ENCODE assay signal across 8 cellular contexts in genomic region chr9:5450360-5451051, GRCh38. TPM values are rescaled to one million over a fixed set of nuclear protein-coding genes. Genes with fewer than 3 reads are reported as not detected.
DNase-seq lines count a peak whose midpoint lies in the region; ATAC-seq and FAIRE-seq lines count a peak whose summit lies in the region.

TSS of gene CD274 (plus strand) at chr9:5450542. CDS start at chr9:5456114, 5,572 bp downstream.

- no peak within 1 kb of the TSS for H3K18ac ChIP-seq in neuronal stem cell (ENCODE audit: low read length)

- H3K9ac ChIP-seq in neuronal stem cell (ENCODE audit: low read depth, low read length, poor library complexity) (no peak within 1 kb of the TSS), subcutaneous abdominal adipose tissue (ENCODE audit: low read length in 5 of 5) (peak within 1 kb of the TSS; percentile 73 to 99 (median 78))

- WGBS in neuronal stem cell (ENCODE audit: extremely low coverage in 2 of 2, insufficient read length in 2 of 2, insufficient replicate concordance in 1 of 2), 2 donors: no CpG with 5 or more reads among the region's 36 CpGs

- peak within 1 kb of the TSS; percentile 88 for H2AFZ ChIP-seq in neuronal stem cell (ENCODE audit: low read length)

- H3K9me3 ChIP-seq in neuronal stem cell (replicated peaks in 1 of 2; ENCODE audit: control insufficient read depth in 2 of 2, insufficient read depth in 1 of 2, low read depth in 1 of 2, low read length in 2 of 2): no peaks in the 10 kb centered on the region
- H3K9me3 ChIP-seq in subcutaneous abdominal adipose tissue (ENCODE audit: control insufficient read depth in 5 of 5, low read length in 5 of 5): no peaks in the 10 kb centered on the region

- peak; percentile 55 for ATAC-seq in GM21529 (IDR thresholded peaks at IDR 0.05; ENCODE audit: unreplicated experiment)

- FAIRE-seq in frontal cortex (lab: Jason Lieb, UNC): no peak

- peak within 1 kb of the TSS; percentile 61 for H3K4me3 ChIP-seq in Jurkat, Clone E6-1 (ENCODE audit: low read length)
- H3K4me3 ChIP-seq in neuronal stem cell (ENCODE audit: low read length in 2 of 2) (peak within 1 kb of the TSS; percentile 33 to 65), subcutaneous abdominal adipose tissue (ENCODE audit: low read depth in 1 of 5, low read length in 5 of 5) (peak within 1 kb of the TSS; percentile 70 to 87 (median 76))

- H3K27ac ChIP-seq in neuronal stem cell (replicated peaks; ENCODE audit: low read length): no peak within 1 kb of the TSS
- peak within 1 kb of the TSS; percentile 92 for H3K27ac ChIP-seq in subcutaneous abdominal adipose tissue (ENCODE audit: low read depth, low read length)

- H3K36me3 ChIP-seq in neuronal stem cell (replicated peaks in 1 of 2; ENCODE audit: control insufficient read depth in 2 of 2, insufficient read depth in 2 of 2, low read length in 2 of 2) (no peaks in the 10 kb centered on the region), subcutaneous abdominal adipose tissue (ENCODE audit: control insufficient read depth in 5 of 5, insufficient read depth in 5 of 5, low read length in 5 of 5) (no peaks in the 10 kb centered on the region)

- H3K79me1 ChIP-seq in neuronal stem cell (ENCODE audit: low read depth, low read length): no peaks in the 10 kb centered on the region

- H2BK15ac ChIP-seq in neuronal stem cell (ENCODE audit: low read length): no peak within 1 kb of the TSS

- H3K4me2 ChIP-seq in neuronal stem cell (ENCODE audit: insufficient read depth, low read length, poor library complexity, severe bottlenecking): peak within 1 kb of the TSS; percentile 21

- no peak within 1 kb of the TSS for H4K8ac ChIP-seq in neuronal stem cell (ENCODE audit: low read depth, low read length)

- H4K91ac ChIP-seq in neuronal stem cell (ENCODE audit: low read depth, low read length, poor library complexity): no peak within 1 kb of the TSS

- H3K4me1 ChIP-seq in neuronal stem cell (ENCODE audit: control insufficient read depth in 2 of 2, insufficient read depth in 1 of 2, low read depth in 1 of 2, low read length in 2 of 2): peaks cover 0 to 1% of the 10 kb centered on the region in 2 donors
- H3K4me1 ChIP-seq in subcutaneous abdominal adipose tissue (ENCODE audit: control insufficient read depth in 5 of 5, insufficient read depth in 5 of 5, low read length in 5 of 5): peaks cover 0 to 23% (median 17%) of the 10 kb centered on the region in 5 donors

- H2BK120ac ChIP-seq in neuronal stem cell (ENCODE audit: low read depth, low read length): no peak within 1 kb of the TSS

- peak; percentile 85 for DNase-seq in DMS153 treated with DMSO at 0.1 percent for 48 hours (lab: John Stamatoyannopoulos, UW; ENCODE audit: unreplicated experiment)
- peak; percentile 50 for DNase-seq in Jurkat, Clone E6-1 (ENCODE audit: low read depth, low spot score)
- DNase-seq in SHP77 treated with DMSO at 0.1 percent for 48 hours (lab: John Stamatoyannopoulos, UW): peak; percentile 35
- peak; percentile 65 for DNase-seq in activated gamma-delta T cell treated with anti-CD3 and anti-CD28 coated beads, Interleukin-2, amount 50 U/mL, for 16 hours (ENCODE audit: low read depth)
- peak; percentile 43 to 58 for DNase-seq in frontal cortex (ENCODE audit: low spot score in 2 of 2)
- DNase-seq in neuronal stem cell (ENCODE audit: low spot score): peak; percentile 61

- H3K23ac ChIP-seq in neuronal stem cell (ENCODE audit: low read depth, low read length, poor library complexity): no peak within 1 kb of the TSS

- no peak within 1 kb of the TSS for H2BK12ac ChIP-seq in neuronal stem cell (ENCODE audit: low read length)

- H3K27me3 ChIP-seq in neuronal stem cell (ENCODE audit: control insufficient read depth in 3 of 3, insufficient read depth in 3 of 3, low read depth in 1 of 3, low read length in 3 of 3): peaks cover 0 to 7% (median 0%) of the 10 kb centered on the region in 3 experiments
- no peaks in the 10 kb centered on the region for H3K27me3 ChIP-seq in subcutaneous abdominal adipose tissue (ENCODE audit: control insufficient read depth in 5 of 5, insufficient read depth in 4 of 5, low read length in 5 of 5)

- H3K14ac ChIP-seq in neuronal stem cell (ENCODE audit: low read length): no peak within 1 kb of the TSS

- no peak within 1 kb of the TSS for H2AK5ac ChIP-seq in neuronal stem cell (ENCODE audit: low read depth, low read length)

- H2BK5ac ChIP-seq in neuronal stem cell (ENCODE audit: low read length): no peak within 1 kb of the TSS

- H3K4ac ChIP-seq in neuronal stem cell (ENCODE audit: low read length): no peak within 1 kb of the TSS

RNA-seq across cellular contexts. Expression of gene CD274, which starts in this region (rescaled TPM):
- polyA plus RNA-seq in Jurkat, Clone E6-1 (2012; ENCODE audit: insufficient read depth, insufficient read length): 1.4 TPM
- under 0.01 TPM for total RNA-seq in frontal cortex
- polyA plus RNA-seq in neuronal stem cell (2013, experiment 1 of 2): 0.06 TPM
- polyA plus RNA-seq in neuronal stem cell (2013, experiment 2 of 2): 0.06 TPM

Comparison
In these comparisons a context has a peak if more than half of its experiments do, and no peak if none do; other contexts are left out.
1. Peak in DNase-seq in frontal cortex; RNA of the gene not detected or under 1 TPM.
2. DNase-seq: peak in every context shown above with its lines; median percentile 85 in DMS153 treated with DMSO at 0.1 percent for 48 hours; 65 in activated gamma-delta T cell treated with anti-CD3 and anti-CD28 coated beads, Interleukin-2, amount 50 U/mL, for 16 hours; 61 in neuronal stem cell; 50 in frontal cortex; 50 in Jurkat, Clone E6-1; 35 in SHP77 treated with DMSO at 0.1 percent for 48 hours.